Comparison of ENCODE assay signal across 8 cellular contexts in the genomic region with DNA sequence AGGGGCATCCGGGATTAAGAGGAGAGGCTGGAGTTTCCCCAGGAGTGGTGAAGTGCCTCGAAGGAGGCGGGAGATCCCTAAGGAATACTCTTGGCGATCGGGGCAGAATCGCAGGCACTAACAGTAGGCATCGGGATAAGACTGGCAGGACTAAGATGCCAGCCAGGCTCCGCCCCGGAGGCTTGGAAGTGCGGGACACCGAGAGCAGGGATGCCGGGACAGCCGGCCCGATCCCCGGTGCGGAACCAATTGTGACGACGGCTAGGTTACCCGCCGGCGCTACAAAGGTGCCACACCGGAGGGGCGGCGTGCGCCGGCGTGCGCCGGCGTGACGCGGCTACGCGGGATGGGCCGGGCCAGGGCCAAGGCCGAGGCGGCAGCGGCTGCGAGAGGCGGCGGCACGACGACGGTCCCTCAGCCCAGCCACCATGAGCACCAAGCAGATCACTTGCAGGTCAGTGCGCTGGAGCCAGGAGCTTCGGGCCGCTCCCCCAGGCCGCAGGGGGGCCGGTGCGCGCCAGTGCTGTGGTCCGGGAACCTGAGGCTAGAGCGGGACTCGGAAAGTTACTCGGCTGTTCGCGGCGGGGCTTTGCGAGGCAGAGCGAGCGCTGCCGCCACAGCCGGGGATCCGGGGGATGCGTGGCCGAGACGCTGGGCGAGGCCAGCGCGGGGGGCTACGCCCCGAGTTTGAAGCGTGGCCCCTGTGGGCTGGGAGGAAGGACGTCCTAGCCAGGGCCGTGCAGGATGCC. TPM values are rescaled to one million over a fixed set of nuclear protein-coding genes. Genes with fewer than 3 reads are reported as not detected.
DNase-seq lines count a peak whose midpoint lies in the region; ATAC-seq, FAIRE-seq and TF ChIP-seq lines count a peak whose summit lies in the region.

A gene with protein sequence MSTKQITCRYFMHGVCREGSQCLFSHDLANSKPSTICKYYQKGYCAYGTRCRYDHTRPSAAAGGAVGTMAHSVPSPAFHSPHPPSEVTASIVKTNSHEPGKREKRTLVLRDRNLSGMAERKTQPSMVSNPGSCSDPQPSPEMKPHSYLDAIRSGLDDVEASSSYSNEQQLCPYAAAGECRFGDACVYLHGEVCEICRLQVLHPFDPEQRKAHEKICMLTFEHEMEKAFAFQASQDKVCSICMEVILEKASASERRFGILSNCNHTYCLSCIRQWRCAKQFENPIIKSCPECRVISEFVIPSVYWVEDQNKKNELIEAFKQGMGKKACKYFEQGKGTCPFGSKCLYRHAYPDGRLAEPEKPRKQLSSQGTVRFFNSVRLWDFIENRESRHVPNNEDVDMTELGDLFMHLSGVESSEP (plus strand): TSS at position 365 of the 749 bp plus-strand sequence. CDS start 64 bp downstream, at position 429.

- FAIRE-seq in small intestine (lab: Jason Lieb, UNC): no peak

- H3K36me3 ChIP-seq in iPS-20b (ENCODE audit: insufficient read depth, low read depth, low read length): no peaks in the 10 kb centered on the region
- H3K36me3 ChIP-seq in small intestine (ENCODE audit: control insufficient read depth in 2 of 2, insufficient read depth in 2 of 2, low read length in 2 of 2): no peaks in the 10 kb centered on the region

- H3K4me3 ChIP-seq in iPS-20b (ENCODE audit: low read length) (peak within 1 kb of the TSS; percentile 98), small intestine (ENCODE audit: low read depth in 1 of 2, low read length in 2 of 2) (peak within 1 kb of the TSS; percentile 86 to 96)

- in situ Hi-C loops in T47D (cut with HindIII; ENCODE audit: low pct_unique_long_range_greater_than_20kb, low sequenced_read_pairs): no loop called here

- H3K27ac ChIP-seq in VCaP: peak within 1 kb of the TSS; percentile 93
- peak within 1 kb of the TSS; percentile 62 for H3K27ac ChIP-seq in iPS-20b (ENCODE audit: low read length)
- H3K27ac ChIP-seq in small intestine (ENCODE audit: low read depth in 1 of 2, low read length in 1 of 2): peak within 1 kb of the TSS; percentile 96 to 99

- peaks cover 16% of the 10 kb centered on the region for H3K4me1 ChIP-seq in iPS-20b (ENCODE audit: insufficient read depth, low read length)
- peaks cover 0 to 5% of the 10 kb centered on the region in 2 donors for H3K4me1 ChIP-seq in small intestine (ENCODE audit: control insufficient read depth in 2 of 2, insufficient read depth in 1 of 2, low read depth in 1 of 2, low read length in 1 of 2)

- H3K27me3 ChIP-seq in iPS-20b (ENCODE audit: insufficient read depth, low read length): peaks cover 3% of the 10 kb centered on the region; the same call in 1 of the 2 replicates
- H3K27me3 ChIP-seq in small intestine (ENCODE audit: control insufficient read depth in 2 of 2, insufficient read depth in 2 of 2, low read length in 2 of 2): no peaks in the 10 kb centered on the region

- WGBS in small intestine, 3 donors: 0 to 1% (median 0%) methylated on average over 69 to 75 of the region's 75 CpGs

- H3K9me3 ChIP-seq in iPS-20b (ENCODE audit: insufficient read depth, low read depth, low read length) (no peaks in the 10 kb centered on the region), small intestine (ENCODE audit: control insufficient read depth, low read depth) (no peaks in the 10 kb centered on the region)

- peak; percentile 71 for DNase-seq in 8988T
- peak; percentile 69 for DNase-seq in NCI-H2171 treated with DMSO at 0.1 percent for 48 hours (lab: John Stamatoyannopoulos, UW)
- peak; percentile 77 to 95 for DNase-seq in T47D (ENCODE audit: low read depth in 1 of 2, low spot score in 1 of 2)
- peak; percentile 93 for DNase-seq in small intestine

- peak within 1 kb of the TSS; percentile 93 for H3K9ac ChIP-seq in iPS-20b (ENCODE audit: low read depth, low read length)

- ATAC-seq in GM18511 (IDR thresholded peaks at IDR 0.05; ENCODE audit: unreplicated experiment): peak; percentile 85
- ATAC-seq in HG03025 (IDR thresholded peaks at IDR 0.05; ENCODE audit: low FRiP score, unreplicated experiment): peak; percentile 77

- TF ChIP-seq CTCF in VCaP (conservative IDR thresholded peaks at IDR 0.05): no peak

RNA-seq across cellular contexts. Expression of the gene that starts here (rescaled TPM):
- 10 to 100 TPM; 12.7 to 16.0 (median 13.2) TPM for polyA plus RNA-seq in small intestine

Comparison
In these comparisons a context has a peak if more than half of its experiments do, and no peak if none do; other contexts are left out.
1. Peak in every context shown above with its lines: DNase-seq, ATAC-seq, H3K4me3 ChIP-seq and H3K27ac ChIP-seq.